ENCODE assay signal across 9 cellular contexts in genomic region chr15:89837134-89837829, GRCh38. TPM values are rescaled to one million over a fixed set of nuclear protein-coding genes. Genes with fewer than 3 reads are reported as not detected.
DNase-seq lines count a peak whose midpoint lies in the region; TF ChIP-seq lines count a peak whose summit lies in the region.
"Had no signal": no experiment of that assay in that cellular context is flagged by ENCODE, and none has a peak within 500 bp of the region (broad histone marks: within the 10 kb centered on the region; RNA-seq: fewer than 3 reads in every experiment).

No MANE protein-coding gene starts in this region.

- WGBS in esophagus muscularis mucosa: 51% methylated on average over 6 of the region's 6 CpGs
- WGBS in prostate gland: 33% methylated on average over 6 of the region's 6 CpGs

- H3K36me3 ChIP-seq in esophagus muscularis mucosa: peaks cover 38 to 72% (median 63%) of the 10 kb centered on the region in 4 donors
- no peaks in the 10 kb centered on the region for H3K36me3 ChIP-seq in prostate gland

- TF ChIP-seq EP300 in esophagus muscularis mucosa (IDR thresholded peaks at IDR 0.05): no peak

- H3K27ac ChIP-seq in esophagus muscularis mucosa (replicated peaks in 1 of 4) (peak overlapping the region in 3 of 4 donors; percentile 25 to 68 (median 65)), prostate gland (peak overlapping the region; percentile 88 to 90)

- H3K4me1 Mint-ChIP-seq in activated CD4-positive, alpha-beta T cell treated with anti-CD3 and anti-CD28 coated beads, Interleukin-2, amount 10 ng/mL, durations not matched to agents 7 days and 5 days: peaks cover 16% of the 10 kb centered on the region

- H3K27me3 ChIP-seq in esophagus muscularis mucosa (no peaks in the 10 kb centered on the region), prostate gland (replicated peaks; ENCODE audit: insufficient read depth) (no peaks in the 10 kb centered on the region)

- H3K9me3 ChIP-seq in esophagus muscularis mucosa: no peaks in the 10 kb centered on the region
- H3K9me3 ChIP-seq in prostate gland: no peaks in the 10 kb centered on the region

- H3K9me3 Mint-ChIP-seq in activated CD4-positive, alpha-beta T cell treated with anti-CD3 and anti-CD28 coated beads, Interleukin-2, amount 10 ng/mL, durations not matched to agents 7 days and 5 days: no peaks in the 10 kb centered on the region
- H3K9me3 Mint-ChIP-seq: memory B cell had no signal

- H3K4me3 ChIP-seq in esophagus muscularis mucosa: no peak overlapping the region
- H3K4me3 ChIP-seq in prostate gland: no peak overlapping the region

- DNase-seq in CD1c-positive myeloid dendritic cell (ENCODE audit: extremely low spot score) (peak; percentile 74), RPMI7951 (ENCODE audit: low read depth) (peak; percentile 69), esophagus muscularis mucosa (ENCODE audit: extremely low spot score) (no peak), prostate gland (ENCODE audit: low spot score) (no peak), KG1 (lab: John Stamatoyannopoulos, UW) (no peak)
- no peak for DNase-seq in activated CD4-positive, alpha-beta T cell treated with anti-CD3 and anti-CD28 coated beads, Interleukin-2, amount 10 ng/mL, durations not matched to agents 7 days and 5 days
- DNase-seq in activated CD4-positive, alpha-beta T cell treated with anti-CD3 and anti-CD28 coated beads, Interleukin-2, amount 50 U/mL, for 1 hour: no peak
- DNase-seq in activated T-cell treated with anti-CD3 and anti-CD28 coated beads, Interleukin-2, amount 50 U/mL, for 48 hours: no peak

- no peak overlapping the region for H3K4me3 Mint-ChIP-seq in activated CD4-positive, alpha-beta T cell treated with anti-CD3 and anti-CD28 coated beads, Interleukin-2, amount 10 ng/mL, durations not matched to agents 7 days and 5 days
- H3K4me3 Mint-ChIP-seq: memory B cell had no signal

- H3K27me3 Mint-ChIP-seq in activated CD4-positive, alpha-beta T cell treated with anti-CD3 and anti-CD28 coated beads, Interleukin-2, amount 10 ng/mL, durations not matched to agents 7 days and 5 days: no peaks in the 10 kb centered on the region
- H3K27me3 Mint-ChIP-seq: memory B cell had no signal

- TF ChIP-seq CTCF in esophagus muscularis mucosa (IDR thresholded peaks at IDR 0.05) (no peak), prostate gland (IDR thresholded peaks at IDR 0.05) (no peak)

- H3K27ac Mint-ChIP-seq in activated CD4-positive, alpha-beta T cell treated with anti-CD3 and anti-CD28 coated beads, Interleukin-2, amount 10 ng/mL, durations not matched to agents 7 days and 5 days: no peak overlapping the region
- H3K27ac Mint-ChIP-seq: memory B cell had no signal

- intact Hi-C loops in esophagus muscularis mucosa (cut with DNase I): no loop called here
- intact Hi-C loops in prostate gland (cut with DNase I): no loop called here

- H3K4me1 ChIP-seq in esophagus muscularis mucosa (peaks cover 0 to 27% (median 12%) of the 10 kb centered on the region in 4 donors), prostate gland (replicated peaks) (peaks cover 4% of the 10 kb centered on the region)

- peaks cover 23% of the 10 kb centered on the region for H3K36me3 Mint-ChIP-seq in activated CD4-positive, alpha-beta T cell treated with anti-CD3 and anti-CD28 coated beads, Interleukin-2, amount 10 ng/mL, durations not matched to agents 7 days and 5 days (ENCODE audit: low read depth)

- CTCF ChIA-PET in activated CD4-positive, alpha-beta T cell treated with anti-CD3 and anti-CD28 coated beads, Interleukin-2, amount 10 ng/mL, durations not matched to agents 7 days and 5 days (lab: Charles Lee): interaction anchor here (0.6 to 2.7 kb wide), 7 partner anchors 9 to 342 kb away, joined by 3 to 8 read pairs (median 4); no protein-coding TSS in a partner anchor

- TF ChIP-seq POLR2A in esophagus muscularis mucosa (IDR thresholded peaks at IDR 0.05; ENCODE audit: low read depth): no peak
- no peak for TF ChIP-seq POLR2A in prostate gland (IDR thresholded peaks at IDR 0.05)

- POLR2A ChIA-PET in activated CD4-positive, alpha-beta T cell treated with anti-CD3 and anti-CD28 coated beads, Interleukin-2, amount 10 ng/mL, durations not matched to agents 7 days and 5 days (lab: Charles Lee): no interaction called here

RNA-seq across cellular contexts. Expression of gene ANPEP, which starts 22.6 kb away (rescaled TPM):
- total RNA-seq in RPMI7951 (2014; rRNA removed; shearing (Covaris generic)): 73.1 and 86.4 TPM in 2 replicates
- 10 to 100 TPM in 2 of 4 donors, 1 to 10 TPM in 2; 7.5 to 22.0 (median 14.4) TPM for total RNA-seq in esophagus muscularis mucosa
- total RNA-seq in prostate gland: 100 to 1,000 TPM in 1 of 2 donors, 10 to 100 TPM in 1; 41.9 to 152 TPM
- total RNA-seq in activated CD4-positive, alpha-beta T cell treated with anti-CD3 and anti-CD28 coated beads, Interleukin-2, amount 10 ng/mL, durations not matched to agents 7 days and 5 days: 1 to 10 TPM; 1.4 to 2.0 TPM

RNA-seq across cellular contexts. Expression of gene AP3S2, which starts 56.5 kb away (rescaled TPM):
- 56.0 and 61.0 TPM in 2 replicates for total RNA-seq in RPMI7951 (2014; rRNA removed; shearing (Covaris generic))
- total RNA-seq in esophagus muscularis mucosa: 10 to 100 TPM; 26.8 to 43.2 (median 37.3) TPM
- total RNA-seq in prostate gland: 10 to 100 TPM; 43.7 to 44.7 TPM
- total RNA-seq in activated CD4-positive, alpha-beta T cell treated with anti-CD3 and anti-CD28 coated beads, Interleukin-2, amount 10 ng/mL, durations not matched to agents 7 days and 5 days: 10 to 100 TPM; 25.3 to 28.1 TPM

Comparison
In these comparisons a context has a peak if more than half of its experiments do, and no peak if none do; other contexts are left out.
1. DNase-seq: peak in CD1c-positive myeloid dendritic cell (single experiment) and RPMI7951 (single experiment); none in esophagus muscularis mucosa (single experiment), prostate gland (single experiment), activated CD4-positive, alpha-beta T cell treated with anti-CD3 and anti-CD28 coated beads, Interleukin-2, amount 10 ng/mL, durations not matched to agents 7 days and 5 days (single experiment), activated CD4-positive, alpha-beta T cell treated with anti-CD3 and anti-CD28 coated beads, Interleukin-2, amount 50 U/mL, for 1 hour (single experiment), KG1 (single experiment) and activated T-cell treated with anti-CD3 and anti-CD28 coated beads, Interleukin-2, amount 50 U/mL, for 48 hours (0 of 2).